In genomic region chr22:37160037-37160436, GRCh38 we compare ENCODE assay signal across 1 cellular context.
TF ChIP-seq lines count a peak whose summit lies in the region.

No MANE protein-coding gene starts in this region.

TF ChIP-seq in WTC11, 78 proteins besides CTCF, POLR2A, EP300 and RAD21 (continued from another document):
- TF ChIP-seq ZNF138 (CRISPR knock-in tag; conservative IDR thresholded peaks at IDR 0.05) (no peak), IRF1 (CRISPR knock-in tag; IDR thresholded peaks at IDR 0.05) (no peak), ELF4 (CRISPR knock-in tag; IDR thresholded peaks at IDR 0.05; ENCODE audit: low read depth) (no peak), SMAD3 (CRISPR knock-in tag; IDR thresholded peaks at IDR 0.05; ENCODE audit: borderline replicate concordance) (no peak), CREM (CRISPR knock-in tag; IDR thresholded peaks at IDR 0.05) (no peak), CDX4 (CRISPR knock-in tag; IDR thresholded peaks at IDR 0.05; ENCODE audit: borderline replicate concordance) (no peak), FOXP1 (CRISPR knock-in tag; IDR thresholded peaks at IDR 0.05; ENCODE audit: borderline replicate concordance) (no peak), CREB1 (CRISPR knock-in tag; IDR thresholded peaks at IDR 0.05) (no peak)
